8 cellular contexts compared by ENCODE assay signal in the genomic region with DNA sequence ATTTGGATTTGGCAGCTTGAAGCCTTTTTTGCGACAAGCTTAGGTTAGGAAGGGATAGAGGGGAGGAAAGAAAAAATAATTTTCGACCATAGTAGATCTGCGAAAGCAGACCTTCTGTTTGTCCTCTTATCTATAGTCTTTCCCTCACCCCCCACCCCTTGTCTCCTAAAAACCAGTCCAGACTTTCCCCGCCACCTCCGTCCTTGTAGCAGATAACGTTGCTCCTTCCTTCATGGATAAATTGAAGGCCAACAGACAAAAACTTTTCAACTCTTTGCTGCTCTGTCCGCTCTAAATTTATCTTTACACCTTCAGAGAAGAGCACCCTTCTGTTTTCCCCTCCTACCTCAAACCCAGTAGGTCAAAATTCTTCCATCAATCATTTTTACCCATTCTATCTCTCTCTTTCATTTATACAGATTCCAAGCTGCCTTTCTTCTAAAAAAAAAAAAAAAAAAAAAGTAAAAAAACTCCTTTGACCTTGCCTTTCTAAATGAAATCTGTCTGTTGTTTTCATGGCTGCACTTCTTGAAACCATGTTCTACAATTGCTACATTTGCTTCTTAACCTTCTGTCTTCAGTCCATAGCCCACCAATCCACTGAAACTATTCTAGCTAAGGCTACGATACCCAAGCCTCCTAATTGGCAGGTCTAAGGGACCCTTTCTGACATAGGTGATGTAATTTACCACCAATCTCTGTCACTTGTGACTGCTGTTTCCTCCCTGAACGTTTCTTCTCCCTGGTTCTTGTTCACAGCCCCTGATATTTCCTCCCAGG. TPM values are rescaled to one million over a fixed set of nuclear protein-coding genes. Genes with fewer than 3 reads are reported as not detected.
A peak's percentile ranks its signal among the peaks of the same experiment; 100 is the strongest.
DNase-seq lines count a peak whose midpoint lies in the region; ATAC-seq and TF ChIP-seq lines count a peak whose summit lies in the region.

No MANE protein-coding gene starts in this region.

- H3K27ac ChIP-seq in breast epithelium (peak overlapping the region; percentile 97 to 99), mucosa of rectum (ENCODE audit: low read depth in 2 of 2, low read length in 2 of 2) (peak overlapping the region; percentile 99)

- intact Hi-C loops in breast epithelium (cut with DNase I; ENCODE audit: low total_unique reads), result no loop called here

- no peak for ATAC-seq in HG03342 (IDR thresholded peaks at IDR 0.05; ENCODE audit: unreplicated experiment)

- peak overlapping the region; percentile 99 to 100 for H3K9ac ChIP-seq in mucosa of rectum (ENCODE audit: low read depth in 1 of 2, low read length in 2 of 2)

- POLR2A ChIA-PET in BJ (lab: Charles Lee), result interaction anchor here (0.6 to 0.7 kb wide), 2 partner anchors 160 to 197 kb away, joined by 3 to 4 read pairs; no protein-coding TSS in a partner anchor

- no peaks in the 10 kb centered on the region for H3K36me3 ChIP-seq in BJ (ENCODE audit: control insufficient read depth, insufficient read depth, low read length)
- no peaks in the 10 kb centered on the region for H3K36me3 ChIP-seq in breast epithelium
- H3K36me3 ChIP-seq in mucosa of rectum (ENCODE audit: control insufficient read depth in 2 of 2, insufficient read depth in 2 of 2, low read length in 2 of 2), result no peaks in the 10 kb centered on the region

- DNase-seq in BJ (ENCODE audit: low read depth) (no peak), HT-29 (ENCODE audit: low spot score) (peak; percentile 20), breast epithelium (ENCODE audit: low spot score in 2 of 2) (no peak), GM03348 (ENCODE audit: low spot score) (no peak), Ammon's horn (ENCODE audit: low spot score) (no peak), NCI-H1930 (lab: John Stamatoyannopoulos, UW) (no peak)

- TF ChIP-seq CTCF in BJ (IDR thresholded peaks at IDR 0.05; ENCODE audit: insufficient read depth, low read depth, low read length), result no peak
- TF ChIP-seq CTCF in breast epithelium (IDR thresholded peaks at IDR 0.05), result no peak

- CTCF ChIA-PET in BJ (lab: Yijun Ruan, JAX), result interaction anchor here (0.5 to 7.6 kb wide), 14 partner anchors 11 to 500 kb away, joined by 3 to 113 read pairs (median 9); partner anchors contain the start of genes NEMF and VCPKMT

- H3K9me3 ChIP-seq in breast epithelium, result no peaks in the 10 kb centered on the region
- no peaks in the 10 kb centered on the region for H3K9me3 ChIP-seq in mucosa of rectum (ENCODE audit: control insufficient read depth in 2 of 2, low read length in 2 of 2)

- H3K27me3 ChIP-seq in BJ (ENCODE audit: control insufficient read depth, insufficient read depth, low read length), result no peaks in the 10 kb centered on the region
- H3K27me3 ChIP-seq in breast epithelium, result no peaks in the 10 kb centered on the region
- H3K27me3 ChIP-seq in mucosa of rectum (ENCODE audit: control insufficient read depth in 2 of 2, insufficient read depth in 2 of 2, low read length in 2 of 2), result no peaks in the 10 kb centered on the region

- peaks cover 0 to 11% of the 10 kb centered on the region in 2 donors for H3K4me1 ChIP-seq in breast epithelium
- H3K4me1 ChIP-seq in mucosa of rectum (ENCODE audit: control insufficient read depth in 2 of 2, insufficient read depth in 2 of 2, low read length in 2 of 2), result peaks cover 14 to 18% of the 10 kb centered on the region in 2 donors

- no peak for TF ChIP-seq POLR2A in breast epithelium (IDR thresholded peaks at IDR 0.05)

- H3K4me3 ChIP-seq in BJ (ENCODE audit: low read depth, low read length) (peak overlapping the region; percentile 72), breast epithelium (peak overlapping the region; percentile 66 to 81 (median 74)), mucosa of rectum (ENCODE audit: low read length in 2 of 2) (peak overlapping the region; percentile 91 to 96)

RNA-seq across cellular contexts. Expression of gene NEMF, which starts 11.1 kb away (rescaled TPM):
- 12.6 and 28.5 TPM in 2 replicates for polyA plus RNA-seq in BJ (2011; rRNA removed)
- polyA minus RNA-seq in BJ (2011; rRNA and poly(A)+ RNA removed), result 41.5 and 46.7 TPM in 2 replicates
- 12.4 and 20.0 TPM in 2 replicates for total RNA-seq in HT-29 (2014; rRNA removed; shearing (Covaris generic))
- total RNA-seq in breast epithelium, result 100 to 1,000 TPM in 2 of 3 donors, 10 to 100 TPM in 1; 86.9 to 132 (median 125) TPM

RNA-seq across cellular contexts. Expression of gene ARF6, which starts 29.2 kb away (rescaled TPM):
- 21.8 and 22.8 TPM in 2 replicates for polyA plus RNA-seq in BJ (2011; rRNA removed)
- polyA minus RNA-seq in BJ (2011; rRNA and poly(A)+ RNA removed), result 22.2 and 25.3 TPM in 2 replicates
- 47.1 and 47.3 TPM in 2 replicates for total RNA-seq in HT-29 (2014; rRNA removed; shearing (Covaris generic))
- total RNA-seq in breast epithelium, result 10 to 100 TPM; 39.2 to 63.8 (median 44.2) TPM
